In the genomic region with DNA sequence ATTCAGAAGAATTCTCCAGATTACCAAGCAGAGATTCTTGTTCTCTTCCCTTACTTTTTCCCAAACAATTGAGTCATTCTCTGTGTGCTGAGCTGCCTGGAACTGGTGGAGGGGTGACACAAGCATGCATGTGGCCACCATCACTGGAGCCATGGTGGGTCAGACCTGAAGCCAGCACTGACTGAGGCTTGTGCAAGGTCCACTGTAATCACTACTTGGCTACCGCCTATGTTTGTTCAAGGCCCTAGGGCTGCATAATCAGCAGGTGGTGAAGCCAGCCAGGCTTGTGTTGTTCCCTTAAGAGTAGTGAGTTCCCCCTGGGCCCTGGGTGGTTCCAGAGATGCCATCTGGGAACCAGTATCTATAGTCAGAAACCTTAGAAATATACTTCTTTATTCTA, we compare ENCODE assay signal across 31 cellular contexts.
"Had no signal": no experiment of that assay in that cellular context is flagged by ENCODE, and none has a peak within 500 bp of the region (broad histone marks: within the 10 kb centered on the region; RNA-seq: fewer than 3 reads in every experiment).

No MANE protein-coding gene starts in this region.

- H3K4me3 ChIP-seq: esophagus squamous epithelium, gastroesophageal sphincter had no signal

- H3K9me3 ChIP-seq: esophagus squamous epithelium, gastroesophageal sphincter had no signal

- FAIRE-seq: astrocyte, colon, endothelial cell of umbilical vein had no signal

- H3K4me1 ChIP-seq: esophagus squamous epithelium, gastroesophageal sphincter had no signal

- DNase-seq: activated B cell treated with CpG ODN at 0.5 μM for 24 hours; activated CD4-positive, alpha-beta T cell treated with anti-CD3 and anti-CD28 coated beads for 48 hours; activated CD4-positive, alpha-beta T cell treated with anti-CD3 and anti-CD28 coated beads, Interleukin-2, amount 50 U/mL, for 1 hour; activated CD4-positive, alpha-beta T cell treated with anti-CD3 and anti-CD28 coated beads, Interleukin-2, amount 50 U/mL, for 48 hours; activated CD8-positive, alpha-beta memory T cell treated with anti-CD3 and anti-CD28 coated beads for 24 hours; activated CD8-positive, alpha-beta T cell treated with anti-CD3 and anti-CD28 coated beads for 36 hours; activated effector memory CD4-positive, alpha-beta T cell treated with Interleukin-2 at 50 U/mL for 16 hours; activated gamma-delta T cell treated with Interleukin-2 at 50 U/mL for 16 hours; activated naive CD4-positive, alpha-beta T cell treated with anti-CD3 and anti-CD28 coated beads, Interleukin-2, amount 50 U/mL, for 16 hours; activated naive CD4-positive, alpha-beta T cell treated with Interleukin-2 at 50 U/mL for 16 hours; activated T-cell treated with anti-CD3 and anti-CD28 coated beads, Interleukin-2, amount 50 U/mL, for 4 hours; amniotic stem cell; anterior cingulate cortex; caudate nucleus; cortex of kidney; dermis blood vessel endothelial cell; effector CD4-positive, alpha-beta T cell; effector memory CD8-positive, alpha-beta T cell; esophagus squamous epithelium; foreskin melanocyte; T-helper 1 cell; T-helper 17 cell; T1000; WERI-Rb-1 had no signal

- H3K27ac ChIP-seq: epithelial cell of prostate, esophagus squamous epithelium, gastroesophageal sphincter, WERI-Rb-1 had no signal

- H3K27me3 ChIP-seq: esophagus squamous epithelium, gastroesophageal sphincter had no signal

- ATAC-seq: activated CD4-positive, CD25-positive, alpha-beta regulatory T cell treated with anti-CD3 and anti-CD28 coated beads, Interleukin-2, amount 50 U/mL, for 24 hours; activated CD8-positive, alpha-beta T cell treated with anti-CD3 and anti-CD28 coated beads for 36 hours; activated T-cell treated with anti-CD3 and anti-CD28 coated beads, Interleukin-2, amount 50 U/mL, for 4 hours; activated T-helper 17 cell treated with anti-CD3 and anti-CD28 coated beads, Interleukin-2, amount 50 U/mL, for 72 hours; effector memory CD8-positive, alpha-beta T cell; gastroesophageal sphincter; T-helper 17 cell had no signal

- H3K36me3 ChIP-seq: esophagus squamous epithelium, gastroesophageal sphincter, WERI-Rb-1 had no signal
